Comparison of ENCODE assay signal across 1 cellular context in the genomic region with DNA sequence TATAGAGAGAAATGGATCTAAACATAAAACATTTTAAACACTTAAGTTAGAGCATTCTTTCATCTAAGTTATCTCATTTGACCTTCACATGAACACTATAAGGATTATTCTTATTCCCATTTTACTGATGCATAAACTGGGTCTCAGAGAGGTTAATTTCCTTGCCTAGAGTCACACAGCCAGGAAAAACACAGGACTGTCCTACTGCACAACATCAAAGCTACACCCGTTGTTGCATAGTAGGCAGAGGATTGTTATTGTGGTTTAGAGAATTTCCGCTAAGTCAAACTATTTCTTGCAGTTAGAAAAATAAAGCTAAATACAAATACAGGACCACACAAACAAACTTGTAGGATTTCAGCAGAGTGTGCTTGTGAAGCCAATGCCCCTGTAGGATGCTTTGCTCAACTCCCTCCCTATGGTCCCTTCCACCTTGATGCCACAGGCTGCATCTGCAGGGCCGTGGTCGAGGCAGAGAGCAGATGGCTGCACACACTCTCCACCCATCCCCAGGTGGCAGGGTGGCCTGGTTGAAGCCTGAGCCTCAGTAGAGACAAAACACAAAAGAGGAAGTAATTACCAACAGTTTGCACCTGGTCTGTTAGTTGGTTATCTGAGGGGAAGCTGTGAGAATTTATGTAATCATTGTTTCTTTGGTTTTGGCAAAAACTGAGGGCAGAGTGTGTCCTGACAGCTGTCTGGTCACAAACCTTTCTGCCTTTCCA.
TF ChIP-seq lines count a peak whose summit lies in the region.

No MANE protein-coding gene starts in this region.

TF ChIP-seq in HepG2, 621 proteins besides CTCF, POLR2A, EP300 and RAD21:
- TF ChIP-seq ZNF616 (CRISPR knock-in tag; IDR thresholded peaks at IDR 0.05; ENCODE audit: low read depth) (no peak), TRIM24 (CRISPR knock-in tag; IDR thresholded peaks at IDR 0.05) (no peak), ZNF264 (CRISPR knock-in tag; IDR thresholded peaks at IDR 0.05) (no peak)
- TF ChIP-seq, protein P1, sequence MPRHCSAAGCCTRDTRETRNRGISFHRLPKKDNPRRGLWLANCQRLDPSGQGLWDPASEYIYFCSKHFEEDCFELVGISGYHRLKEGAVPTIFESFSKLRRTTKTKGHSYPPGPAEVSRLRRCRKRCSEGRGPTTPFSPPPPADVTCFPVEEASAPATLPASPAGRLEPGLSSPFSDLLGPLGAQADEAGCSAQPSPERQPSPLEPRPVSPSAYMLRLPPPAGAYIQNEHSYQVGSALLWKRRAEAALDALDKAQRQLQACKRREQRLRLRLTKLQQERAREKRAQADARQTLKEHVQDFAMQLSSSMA (CRISPR knock-in tag; IDR thresholded peaks at IDR 0.05) = no peak
